In the genomic region with DNA sequence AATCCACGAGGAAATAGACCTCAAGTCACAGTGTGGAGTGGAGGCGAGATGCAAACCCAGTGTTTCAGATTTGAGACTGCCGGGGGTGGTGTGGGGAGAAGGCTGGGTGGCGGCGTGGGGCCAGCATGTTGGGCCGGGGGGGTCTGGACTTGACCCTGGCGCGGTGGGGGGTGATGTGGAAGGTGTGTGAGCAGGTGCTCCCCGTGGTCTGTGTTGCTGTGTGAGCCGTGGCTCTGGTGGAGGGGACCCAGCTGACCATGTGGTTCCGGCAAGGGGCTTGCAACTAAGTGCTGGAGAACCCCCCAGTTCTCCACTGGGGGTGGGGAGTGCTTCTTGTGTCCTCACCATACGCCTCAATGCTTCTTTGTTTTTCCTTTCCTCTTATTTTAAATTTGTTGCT, we compare ENCODE assay signal across 13 cellular contexts. TPM values are rescaled to one million over a fixed set of nuclear protein-coding genes. Genes with fewer than 3 reads are reported as not detected.
DNase-seq lines count a peak whose midpoint lies in the region; ATAC-seq, FAIRE-seq and TF ChIP-seq lines count a peak whose summit lies in the region.
"Had no signal": no experiment of that assay in that cellular context is flagged by ENCODE, and none has a peak within 500 bp of the region (broad histone marks: within the 10 kb centered on the region; RNA-seq: fewer than 3 reads in every experiment).

No MANE protein-coding gene starts in this region.

- no peaks in the 10 kb centered on the region for H3K9me3 Mint-ChIP-seq in natural killer cell

- H3K9me3 ChIP-seq in A673 (ENCODE audit: low read depth, low read length, poor library complexity, severe bottlenecking) (no peaks in the 10 kb centered on the region), body of pancreas (no peaks in the 10 kb centered on the region)
- H3K9me3 ChIP-seq: HAP-1, tibial nerve had no signal

- POLR2A ChIA-PET in A673 (lab: Charles Lee; ENCODE audit: low non-redundant PET): no interaction called here

- TF ChIP-seq POLR2A in body of pancreas (IDR thresholded peaks at IDR 0.05): no peak

- CTCF ChIA-PET in A673 (lab: Charles Lee): no interaction called here

- no peak for FAIRE-seq in GM19239 (lab: Jason Lieb, UNC)

- TF ChIP-seq CTCF in A673 (conservative IDR thresholded peaks at IDR 0.05; ENCODE audit: low read depth, low read length) (no peak), body of pancreas (IDR thresholded peaks at IDR 0.05) (no peak), natural killer cell (IDR thresholded peaks at IDR 0.05) (no peak)

- no peaks in the 10 kb centered on the region for H3K27me3 ChIP-seq in A673 (replicated peaks; ENCODE audit: insufficient read depth, low read depth, low read length, poor library complexity)
- no peaks in the 10 kb centered on the region for H3K27me3 ChIP-seq in H7 (ENCODE audit: control insufficient read depth, insufficient read depth, low read length)
- H3K27me3 ChIP-seq in body of pancreas: no peaks in the 10 kb centered on the region
- H3K27me3 ChIP-seq: tibial nerve had no signal

- intact Hi-C loops in A673 (cut with micrococcal nuclease; ENCODE audit: unreplicated experiment): no loop called here
- intact Hi-C loops in body of pancreas (cut with DNase I): loop anchor here (10.0 kb wide), 1 partner anchor 45 kb away; no protein-coding TSS in a partner anchor
- intact Hi-C loops in natural killer cell (cut with micrococcal nuclease): loop anchor here (2.0 to 5.0 kb wide), 2 partner anchors 13 to 67 kb away; no protein-coding TSS in a partner anchor

- H3K4me3 ChIP-seq in A673 (ENCODE audit: low read depth, low read length, poor library complexity, severe bottlenecking): no peak overlapping the region
- no peak overlapping the region for H3K4me3 ChIP-seq in H7 (ENCODE audit: insufficient read depth, low read depth, low read length)
- H3K4me3 ChIP-seq in body of pancreas: no peak overlapping the region
- H3K4me3 ChIP-seq: coronary artery, HAP-1, tibial nerve had no signal

- H3K27me3 Mint-ChIP-seq in natural killer cell (ENCODE audit: low read depth in 2 of 2): no peaks in the 10 kb centered on the region

- 77 to 83% methylated on average over 4 to 12 of the region's 12 CpGs for WGBS in body of pancreas, 2 donors

- peaks cover 3% of the 10 kb centered on the region for H3K36me3 ChIP-seq in A673 (ENCODE audit: insufficient read depth, low read length, poor library complexity, severe bottlenecking)
- H3K36me3 ChIP-seq in H7 (replicated peaks; ENCODE audit: control insufficient read depth, insufficient read depth, low read length): peaks cover 3% of the 10 kb centered on the region
- H3K36me3 ChIP-seq in body of pancreas (replicated peaks in 1 of 2; ENCODE audit: insufficient read depth in 1 of 2, low read depth in 2 of 2): no peaks in the 10 kb centered on the region
- H3K36me3 ChIP-seq: tibial nerve had no signal

- ATAC-seq in body of pancreas: no peak
- no peak for ATAC-seq in natural killer cell
- ATAC-seq: left lobe of liver had no signal

- H3K4me1 Mint-ChIP-seq in natural killer cell: peaks cover 75 to 79% of the 10 kb centered on the region in 2 donors

- peak overlapping the region; percentile 59 for H3K4me3 Mint-ChIP-seq in natural killer cell

- no peaks in the 10 kb centered on the region for H3K36me3 Mint-ChIP-seq in natural killer cell

- peak overlapping the region; percentile 79 to 88 for H3K27ac Mint-ChIP-seq in natural killer cell

- H3K4me1 ChIP-seq in A673 (ENCODE audit: insufficient read depth, low read length, poor library complexity, severe bottlenecking) (peaks cover 33% of the 10 kb centered on the region), body of pancreas (peaks cover 72% of the 10 kb centered on the region)

- DNase-seq in A673 (ENCODE audit: low spot score): no peak
- peak; percentile 48 for DNase-seq in H7
- DNase-seq in body of pancreas: no peak
- no peak for DNase-seq in natural killer cell
- no peak for DNase-seq in LoVo (ENCODE audit: low spot score)
- no peak for DNase-seq in GM19239 (ENCODE audit: insufficient read length, low spot score)
- no peak for DNase-seq in retina
- no peak for DNase-seq in NCI-H2171 treated with DMSO at 0.1 percent for 48 hours (lab: John Stamatoyannopoulos, UW)
- DNase-seq: NCI-H2029 treated with DMSO at 0.1 percent for 48 hours had no signal

- H3K27ac ChIP-seq in A673 (ENCODE audit: low read depth, low read length, poor library complexity, severe bottlenecking): peak overlapping the region; percentile 23
- peak overlapping the region; percentile 63 to 86 (median 73) for H3K27ac ChIP-seq in body of pancreas

- BruUV-seq in A673 (replicated peaks; lab: Mats Ljungman, UMichigan): no TSS peak

RNA-seq across cellular contexts. Expression of a gene that starts 25.8 kb away (rescaled TPM):
- 317 and 318 TPM in 2 replicates for total RNA-seq in A673 (2021)
- 77.4 and 102 TPM in 2 replicates for total RNA-seq in H7 (2014; rRNA removed; shearing (Covaris generic))
- 100 to 1,000 TPM in 1 of 2 donors, 10 to 100 TPM in 1; 78.3 to 177 TPM for total RNA-seq in body of pancreas
- total RNA-seq in natural killer cell: 100 to 1,000 TPM; 249 to 275 (median 274) TPM
